13 cellular contexts compared by ENCODE assay signal in genomic region chr11:74473382-74474201, GRCh38. TPM values are rescaled to one million over a fixed set of nuclear protein-coding genes. Genes with fewer than 3 reads are reported as not detected.
"Had no signal": no experiment of that assay in that cellular context is flagged by ENCODE, and none has a peak within 500 bp of the region (broad histone marks: within the 10 kb centered on the region; RNA-seq: fewer than 3 reads in every experiment).

No MANE protein-coding gene starts in this region.

- H3K4me3 ChIP-seq: thyroid gland, vagina had no signal

- H3K9me3 ChIP-seq: thyroid gland, vagina had no signal

- H3K27ac ChIP-seq: thyroid gland, vagina had no signal

- H3K27me3 ChIP-seq: thyroid gland, vagina had no signal

- H3K36me3 ChIP-seq: thyroid gland, vagina had no signal

- H3K4me1 ChIP-seq: vagina had no signal

- DNase-seq: activated CD4-positive, alpha-beta T cell treated with anti-CD3 and anti-CD28 coated beads, Interleukin-2, amount 50 U/mL, for 4 hours; activated CD8-positive, alpha-beta memory T cell treated with anti-CD3 and anti-CD28 coated beads, Interleukin-2, amount 10 ng/mL, durations not matched to agents 7 days and 5 days; activated naive CD4-positive, alpha-beta T cell treated with Interleukin-2 at 50 U/mL for 16 hours; caudate nucleus; cortex of kidney; effector memory CD8-positive, alpha-beta T cell; hippocampal formation; mammary epithelial cell; naive thymus-derived CD8-positive, alpha-beta T cell; stimulated activated CD4-positive, alpha-beta T cell treated with anti-CD3 and anti-CD28 coated beads, Interleukin-15, amount 100 ng/mL, for 24 hours had no signal

- ATAC-seq: activated CD4-positive, CD25-positive, alpha-beta regulatory T cell treated with anti-CD3 and anti-CD28 coated beads, Interleukin-2, amount 50 U/mL, for 24 hours; activated CD8-positive, alpha-beta memory T cell treated with anti-CD3 and anti-CD28 coated beads, Interleukin-2, amount 10 ng/mL, durations not matched to agents 7 days and 5 days; effector memory CD8-positive, alpha-beta T cell; naive thymus-derived CD8-positive, alpha-beta T cell had no signal

RNA-seq across cellular contexts. Expression of gene KCNE3, which starts 6.2 kb away (rescaled TPM):
- total RNA-seq: naive thymus-derived CD8-positive, alpha-beta T cell had no signal
- polyA plus RNA-seq: mammary epithelial cell; naive thymus-derived CD8-positive, alpha-beta T cell had no signal
